Comparison of ENCODE assay signal across 9 cellular contexts in the genomic region with DNA sequence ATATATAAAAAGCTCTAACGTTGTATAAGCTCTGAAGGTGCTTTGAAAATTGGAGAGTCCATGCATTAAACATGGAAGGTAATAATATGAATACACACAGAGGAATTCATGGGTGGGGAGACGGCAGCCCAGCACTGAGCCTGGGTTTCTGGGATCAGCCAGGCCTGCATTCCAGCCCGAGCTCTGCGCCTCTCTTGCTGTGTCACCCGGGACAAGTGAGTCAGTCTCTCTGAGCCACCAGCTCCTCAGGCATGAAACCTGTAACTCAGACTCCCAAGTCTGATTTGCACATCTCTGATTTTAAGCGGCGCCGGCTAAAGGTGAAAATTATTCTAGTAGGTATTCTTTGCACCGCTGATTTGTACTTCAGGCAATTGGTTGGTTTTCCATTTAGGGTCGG.
A peak's percentile ranks its signal among the peaks of the same experiment; 100 is the strongest.
DNase-seq lines count a peak whose midpoint lies in the region; ATAC-seq and TF ChIP-seq lines count a peak whose summit lies in the region.
"Had no signal": no experiment of that assay in that cellular context is flagged by ENCODE, and none has a peak within 500 bp of the region (broad histone marks: within the 10 kb centered on the region; RNA-seq: fewer than 3 reads in every experiment).

No MANE protein-coding gene starts in this region.

- H3K4me3 Mint-ChIP-seq in activated T-cell treated with anti-CD3 and anti-CD28 coated beads, Interleukin-2, amount 50 U/mL, for 24 hours = no peak overlapping the region
- H3K4me3 Mint-ChIP-seq in T-cell = peak overlapping the region; percentile 73 to 79 (median 73)
- H3K4me3 Mint-ChIP-seq in stimulated activated naive CD8-positive, alpha-beta T cell treated with anti-CD3 and anti-CD28 coated beads, Interleukin-15, amount 100 ng/mL, for 72 hours = peak overlapping the region; percentile 16 to 69

- CTCF ChIA-PET in T-cell (lab: Charles Lee) = interaction anchor here in 1 of 2 donors (0.6 kb wide), 1 partner anchor 270 kb away, joined by 6 read pairs; no protein-coding TSS in a partner anchor

- no peaks in the 10 kb centered on the region for H3K9me3 Mint-ChIP-seq in activated T-cell treated with anti-CD3 and anti-CD28 coated beads, Interleukin-2, amount 50 U/mL, for 24 hours
- H3K9me3 Mint-ChIP-seq in T-cell = no peaks in the 10 kb centered on the region
- no peaks in the 10 kb centered on the region for H3K9me3 Mint-ChIP-seq in stimulated activated naive CD8-positive, alpha-beta T cell treated with anti-CD3 and anti-CD28 coated beads, Interleukin-15, amount 100 ng/mL, for 72 hours

- H3K4me3 ChIP-seq in fibroblast of mammary gland (ENCODE audit: control insufficient read depth, low read depth, low read length) = no peak overlapping the region

- no peak for TF ChIP-seq CTCF in fibroblast of mammary gland (conservative IDR thresholded peaks at IDR 0.05; ENCODE audit: control insufficient read depth, insufficient read depth, low read depth, low read length)

- peak overlapping the region; percentile 79 for H3K27ac Mint-ChIP-seq in activated T-cell treated with anti-CD3 and anti-CD28 coated beads, Interleukin-2, amount 50 U/mL, for 24 hours
- H3K27ac Mint-ChIP-seq in T-cell = peak overlapping the region; percentile 90 to 95
- H3K27ac Mint-ChIP-seq in stimulated activated naive CD8-positive, alpha-beta T cell treated with anti-CD3 and anti-CD28 coated beads, Interleukin-15, amount 100 ng/mL, for 72 hours = peak overlapping the region in 1 of 2 donors; percentile 37

- ATAC-seq in T-cell (replicated peaks in 1 of 4) = no peak
- ATAC-seq in stimulated activated naive CD8-positive, alpha-beta T cell treated with anti-CD3 and anti-CD28 coated beads, Interleukin-15, amount 100 ng/mL, for 72 hours = no peak
- ATAC-seq in HG03520 (IDR thresholded peaks at IDR 0.05; ENCODE audit: unreplicated experiment) = no peak
- ATAC-seq: heart left ventricle had no signal

- DNase-seq in activated T-cell treated with anti-CD3 and anti-CD28 coated beads, Interleukin-2, amount 50 U/mL, for 24 hours = peak; percentile 41
- DNase-seq in activated T-cell treated with anti-CD3 and anti-CD28 coated beads for 4 hours = no peak
- DNase-seq in T-cell = no peak
- DNase-seq in fibroblast of mammary gland (ENCODE audit: low read depth) = peak; percentile 76
- DNase-seq in stimulated activated naive CD8-positive, alpha-beta T cell treated with anti-CD3 and anti-CD28 coated beads, Interleukin-15, amount 100 ng/mL, for 72 hours = no peak
- DNase-seq in T-helper 2 cell = no peak
- DNase-seq in activated CD8-positive, alpha-beta memory T cell treated with anti-CD3 and anti-CD28 coated beads, Interleukin-2, amount 50 U/mL, for 48 hours = no peak

- peaks cover 36% of the 10 kb centered on the region for H3K4me1 Mint-ChIP-seq in activated T-cell treated with anti-CD3 and anti-CD28 coated beads, Interleukin-2, amount 50 U/mL, for 24 hours (ENCODE audit: low read depth)
- peaks cover 35 to 42% (median 36%) of the 10 kb centered on the region in 3 donors for H3K4me1 Mint-ChIP-seq in T-cell
- peaks cover 43% of the 10 kb centered on the region for H3K4me1 Mint-ChIP-seq in stimulated activated naive CD8-positive, alpha-beta T cell treated with anti-CD3 and anti-CD28 coated beads, Interleukin-15, amount 100 ng/mL, for 72 hours

- H3K27me3 Mint-ChIP-seq in activated T-cell treated with anti-CD3 and anti-CD28 coated beads, Interleukin-2, amount 50 U/mL, for 24 hours = no peaks in the 10 kb centered on the region
- H3K27me3 Mint-ChIP-seq in T-cell = peaks cover 0 to 2% of the 10 kb centered on the region in 2 donors
- H3K27me3 Mint-ChIP-seq in stimulated activated naive CD8-positive, alpha-beta T cell treated with anti-CD3 and anti-CD28 coated beads, Interleukin-15, amount 100 ng/mL, for 72 hours = no peaks in the 10 kb centered on the region

- POLR2A ChIA-PET in T-cell (lab: Charles Lee) = no interaction called here

- H3K36me3 Mint-ChIP-seq in activated T-cell treated with anti-CD3 and anti-CD28 coated beads, Interleukin-2, amount 50 U/mL, for 24 hours (ENCODE audit: low read depth) = no peaks in the 10 kb centered on the region
- H3K36me3 Mint-ChIP-seq in T-cell = no peaks in the 10 kb centered on the region

Comparison
In these comparisons a context has a peak if more than half of its experiments do, and no peak if none do; other contexts are left out.
1. DNase-seq: peak in activated T-cell treated with anti-CD3 and anti-CD28 coated beads, Interleukin-2, amount 50 U/mL, for 24 hours (single experiment) and fibroblast of mammary gland (single experiment); none in activated T-cell treated with anti-CD3 and anti-CD28 coated beads for 4 hours (single experiment), T-cell (0 of 34), stimulated activated naive CD8-positive, alpha-beta T cell treated with anti-CD3 and anti-CD28 coated beads, Interleukin-15, amount 100 ng/mL, for 72 hours (0 of 2), T-helper 2 cell (0 of 5) and activated CD8-positive, alpha-beta memory T cell treated with anti-CD3 and anti-CD28 coated beads, Interleukin-2, amount 50 U/mL, for 48 hours (single experiment).